ENCODE assay signal across 22 cellular contexts in the genomic region with DNA sequence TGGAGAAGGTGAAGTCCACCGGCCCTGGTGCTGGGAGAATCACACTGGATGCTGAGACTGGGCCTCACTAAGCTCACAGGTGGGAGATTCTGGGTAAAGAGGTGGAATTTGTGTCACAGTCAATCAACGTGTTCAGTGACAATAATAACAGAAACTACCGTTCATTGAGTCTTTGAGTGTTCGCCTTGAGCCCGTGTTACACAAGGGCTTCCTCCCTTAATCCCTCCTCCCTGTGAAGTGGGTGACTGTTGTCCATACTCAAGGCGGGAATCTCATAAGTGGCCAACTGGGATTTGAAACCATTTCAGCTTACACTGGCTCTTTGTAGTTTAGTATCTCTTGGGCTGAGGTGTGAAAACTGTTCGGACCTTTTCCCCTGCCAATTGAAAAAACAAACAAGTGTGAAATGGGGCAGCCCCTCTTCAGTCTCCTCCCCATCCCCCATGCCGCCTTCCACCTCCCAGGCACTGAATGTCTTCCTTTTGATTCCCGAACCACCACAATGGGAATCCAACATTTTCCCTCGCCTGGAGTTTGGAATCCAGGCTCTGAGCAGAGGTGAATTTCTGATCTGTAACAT.
"Had no signal": no experiment of that assay in that cellular context is flagged by ENCODE, and none has a peak within 500 bp of the region (broad histone marks: within the 10 kb centered on the region; RNA-seq: fewer than 3 reads in every experiment).

No MANE protein-coding gene starts in this region.

- H3K27me3 ChIP-seq: pancreas, upper lobe of left lung, vagina had no signal

- H3K9me3 Mint-ChIP-seq: effector memory CD8-positive, alpha-beta T cell; neural crest cell had no signal

- H3K4me3 Mint-ChIP-seq: dendritic cell treated with granulocyte-macrophage colony-stimulating factor and Interleukin-4, amounts not matched to agents 40 ng/mL and 50 ng/mL, for 4 days; effector memory CD8-positive, alpha-beta T cell; naive thymus-derived CD8-positive, alpha-beta T cell; neural crest cell had no signal

- H3K4me1 Mint-ChIP-seq: naive thymus-derived CD8-positive, alpha-beta T cell had no signal

- FAIRE-seq: colon, pancreas, small intestine had no signal

- H3K9me3 ChIP-seq: esophagus squamous epithelium, mucosa of descending colon, pancreas, stomach, thoracic aorta, upper lobe of left lung, vagina had no signal

- H3K79me2 ChIP-seq: hepatocyte had no signal

- H3K4me2 ChIP-seq: hepatocyte had no signal

- DNase-seq: effector memory CD8-positive, alpha-beta T cell; esophagus squamous epithelium; foreskin fibroblast; head of caudate nucleus; mucosa of descending colon; naive thymus-derived CD8-positive, alpha-beta T cell; occipital lobe; pancreas; right cardiac atrium; small intestine; stimulated activated CD4-positive, alpha-beta T cell treated with anti-CD3 and anti-CD28 coated beads, Interleukin-12 subunit alpha, Interleukin-12 subunit beta, amount 100 ng/mL, for 4 hours; stimulated activated naive CD4-positive, alpha-beta T cell; stomach; substantia nigra; upper lobe of left lung had no signal

- H3K27ac ChIP-seq: esophagus squamous epithelium, hepatocyte, pancreas, stomach, thoracic aorta, upper lobe of left lung, vagina had no signal

- H3K36me3 Mint-ChIP-seq: naive thymus-derived CD8-positive, alpha-beta T cell had no signal

- H3K4me3 ChIP-seq: esophagus squamous epithelium, hepatocyte, mucosa of descending colon, pancreas, stomach, thoracic aorta, upper lobe of left lung, vagina had no signal

- H2AFZ ChIP-seq: hepatocyte had no signal

- H3K4me1 ChIP-seq: esophagus squamous epithelium, pancreas, stomach, vagina had no signal

- H3K36me3 ChIP-seq: esophagus squamous epithelium, pancreas, stomach, thoracic aorta, upper lobe of left lung, vagina had no signal

- H3K27ac Mint-ChIP-seq: dendritic cell treated with granulocyte-macrophage colony-stimulating factor and Interleukin-4, amounts not matched to agents 40 ng/mL and 50 ng/mL, for 4 days; effector memory CD8-positive, alpha-beta T cell; naive thymus-derived CD8-positive, alpha-beta T cell; progenitor cell of endocrine pancreas had no signal
